8 cellular contexts compared by ENCODE assay signal in the genomic region with DNA sequence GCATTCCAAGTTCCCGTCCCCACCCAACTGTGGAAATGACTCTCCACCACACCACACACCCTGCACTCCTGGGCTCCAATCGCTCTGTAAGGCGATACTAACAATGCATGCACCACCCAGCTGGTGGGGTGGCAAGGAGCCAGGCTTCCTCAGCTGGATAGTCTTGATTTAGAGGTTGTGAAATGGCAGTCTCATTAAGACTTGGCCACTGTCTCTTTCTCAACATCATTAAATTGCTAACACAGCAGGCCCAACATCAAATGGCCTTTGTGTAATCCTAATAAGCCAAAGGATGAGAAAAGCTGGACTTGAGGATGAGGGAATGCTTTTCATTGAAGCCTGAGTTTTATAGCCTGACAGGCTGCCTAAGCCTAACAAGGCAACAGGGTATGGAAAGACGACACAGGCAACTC.
A peak's percentile ranks its signal among the peaks of the same experiment; 100 is the strongest.
DNase-seq lines count a peak whose midpoint lies in the region; ATAC-seq and TF ChIP-seq lines count a peak whose summit lies in the region.

No MANE protein-coding gene starts in this region.

- peaks cover 19% of the 10 kb centered on the region for H3K4me1 ChIP-seq in mammary epithelial cell (ENCODE audit: insufficient read depth, low read length)

- TF ChIP-seq CTCF in mammary epithelial cell (conservative IDR thresholded peaks at IDR 0.05 in 1 of 2, IDR thresholded peaks at IDR 0.05 in 1 of 2; ENCODE audit: extremely low read depth in 1 of 2, insufficient read depth in 1 of 2, low read depth in 1 of 2, low read length in 2 of 2) = no peak
- no peak for TF ChIP-seq CTCF in progenitor cell of endocrine pancreas (IDR thresholded peaks at IDR 0.05; ENCODE audit: unreplicated experiment)
- TF ChIP-seq CTCF in GM10248 (IDR thresholded peaks at IDR 0.05; ENCODE audit: control extremely low read depth, extremely low read depth, low read depth, missing control alignments) = no peak

- H3K4me1 Mint-ChIP-seq in progenitor cell of endocrine pancreas (ENCODE audit: low read depth) = peaks cover 5% of the 10 kb centered on the region

- WGBS in mammary epithelial cell (ENCODE audit: low coverage, missing lambda C conversion rate) = 51% methylated on average over 3 of the region's 4 CpGs

- ATAC-seq in GM18517 (IDR thresholded peaks at IDR 0.05; ENCODE audit: unreplicated experiment) (no peak), HG02852 (IDR thresholded peaks at IDR 0.05; ENCODE audit: unreplicated experiment) (no peak)

- peaks cover 1% of the 10 kb centered on the region for H3K36me3 Mint-ChIP-seq in progenitor cell of endocrine pancreas (ENCODE audit: insufficient read depth)

- peaks cover 21% of the 10 kb centered on the region for H3K27me3 Mint-ChIP-seq in progenitor cell of endocrine pancreas

- no TSS peak for BruUV-seq in mammary epithelial cell (replicated peaks; lab: Mats Ljungman, UMichigan)

- no peaks in the 10 kb centered on the region for H3K9me3 Mint-ChIP-seq in progenitor cell of endocrine pancreas (ENCODE audit: low read depth)

- no peak overlapping the region for H3K4me3 ChIP-seq in mammary epithelial cell (replicated peaks in 1 of 3; ENCODE audit: insufficient read depth in 1 of 3, low read depth in 2 of 3, low read length in 3 of 3)

- H3K4me3 Mint-ChIP-seq in progenitor cell of endocrine pancreas (ENCODE audit: low read depth) = no peak overlapping the region

- DNase-seq in Caki2 (ENCODE audit: low read depth) = peak; percentile 70
- DNase-seq in NCI-H2029 (lab: John Stamatoyannopoulos, UW) = peak; percentile 97
- DNase-seq in mammary epithelial cell = peak; percentile 88
- peak; percentile 96 for DNase-seq in myocyte (ENCODE audit: low read depth)
- DNase-seq in progenitor cell of endocrine pancreas (ENCODE audit: low spot score, unreplicated experiment) = no peak
- no peak for DNase-seq in GM10248 (ENCODE audit: extremely low spot score)

- in situ Hi-C loops in Caki2 (cut with HindIII; ENCODE audit: low pct_unique_long_range_greater_than_20kb, low sequenced_read_pairs) (no loop called here), mammary epithelial cell (cut with MboI; ENCODE audit: low sequenced_read_pairs in 2 of 2) (no loop called here)

- intact Hi-C loops in mammary epithelial cell (cut with micrococcal nuclease) = no loop called here

- H3K79me2 ChIP-seq in mammary epithelial cell (ENCODE audit: insufficient read depth, low read length) = no peaks in the 10 kb centered on the region

- POLR2A ChIA-PET in GM10248 (lab: Yijun Ruan, JAX) = no interaction called here

- CTCF ChIA-PET in mammary epithelial cell (lab: Charles Lee; ENCODE audit: low non-redundant PET) (no interaction called here), GM10248 (lab: Yijun Ruan, JAX) (interaction anchor here (0.9 to 1.7 kb wide), 2 partner anchors 13 to 16 kb away, joined by 3 to 5 read pairs; no protein-coding TSS in a partner anchor)

- H3K27me3 ChIP-seq in mammary epithelial cell (ENCODE audit: insufficient read depth, low read length) = no peaks in the 10 kb centered on the region

- H2AFZ ChIP-seq in mammary epithelial cell (ENCODE audit: low read depth, low read length) = peak overlapping the region; percentile 58

- no peak overlapping the region for H3K9ac ChIP-seq in mammary epithelial cell (ENCODE audit: insufficient read depth, low read length)

- no peaks in the 10 kb centered on the region for H4K20me1 ChIP-seq in mammary epithelial cell (ENCODE audit: insufficient read depth, low read length)

- peak overlapping the region; percentile 38 for H3K4me2 ChIP-seq in mammary epithelial cell (ENCODE audit: insufficient read depth, low read depth, low read length)

- peak overlapping the region; percentile 74 for H3K27ac ChIP-seq in mammary epithelial cell (ENCODE audit: insufficient read depth, low read depth, low read length)

- H3K9me3 ChIP-seq in mammary epithelial cell (replicated peaks; ENCODE audit: insufficient read depth, low read length) = no peaks in the 10 kb centered on the region

- dilution Hi-C loops in mammary epithelial cell (cut with HindIII; ENCODE audit: low sequenced_read_pairs) = no loop called here

- no peak overlapping the region for H3K27ac Mint-ChIP-seq in progenitor cell of endocrine pancreas

- no peaks in the 10 kb centered on the region for H3K36me3 ChIP-seq in mammary epithelial cell (ENCODE audit: insufficient read depth, low read length)

Comparison
In these comparisons a context has a peak if more than half of its experiments do, and no peak if none do; other contexts are left out.
1. DNase-seq: peak in Caki2 (single experiment), NCI-H2029 (single experiment), mammary epithelial cell (single experiment) and myocyte (single experiment); none in progenitor cell of endocrine pancreas (single experiment) and GM10248 (single experiment).